In genomic region chr14:103500148-103500990, GRCh38 we compare ENCODE assay signal across 1 cellular context.
TF ChIP-seq lines count a peak whose summit lies in the region.

No MANE protein-coding gene starts in this region.

TF ChIP-seq in HepG2, 621 proteins besides CTCF, POLR2A, EP300 and RAD21 (continued from another document and continues in another):
- TF ChIP-seq PRDM15 (CRISPR knock-in tag; IDR thresholded peaks at IDR 0.05) (no peak), IKZF4 (CRISPR knock-in tag; IDR thresholded peaks at IDR 0.05; ENCODE audit: borderline replicate concordance, low read depth, not compliant biosample characterization) (no peak), CEBPZ (IDR thresholded peaks at IDR 0.05; ENCODE audit: low read length) (no peak), DMTF1 (CRISPR knock-in tag; IDR thresholded peaks at IDR 0.05) (no peak), ZNF691 (CRISPR knock-in tag; IDR thresholded peaks at IDR 0.05; ENCODE audit: borderline replicate concordance, low read depth) (no peak), GTF3A (CRISPR knock-in tag; conservative IDR thresholded peaks at IDR 0.05) (no peak), ZBTB34 (CRISPR knock-in tag; IDR thresholded peaks at IDR 0.05) (no peak), KLF13 (CRISPR knock-in tag; IDR thresholded peaks at IDR 0.05) (no peak), ZNF383 (CRISPR knock-in tag; IDR thresholded peaks at IDR 0.05; ENCODE audit: borderline replicate concordance) (no peak), SP5 (CRISPR knock-in tag; IDR thresholded peaks at IDR 0.05; ENCODE audit: borderline replicate concordance, low read depth) (0 out of 2 replicates have a peak, but pooled peaks have one; percentile 10), KMT2A (CRISPR knock-in tag; IDR thresholded peaks at IDR 0.05) (0 out of 2 replicates have a peak, but pooled peaks have one; percentile 28), ZNF672 (CRISPR knock-in tag; IDR thresholded peaks at IDR 0.05) (no peak), NONO (IDR thresholded peaks at IDR 0.05) (no peak), NONO (CRISPR knock-in tag; conservative IDR thresholded peaks at IDR 0.05) (0 out of 2 replicates have a peak, but pooled peaks have one; percentile 23), SOX6 (IDR thresholded peaks at IDR 0.05) (no peak), SOX6 (CRISPR knock-in tag; IDR thresholded peaks at IDR 0.05) (no peak), ZFY (CRISPR knock-in tag; IDR thresholded peaks at IDR 0.05) (peak; percentile 47; the same call in 1 of the 2 replicates), ZNF75D (CRISPR knock-in tag; IDR thresholded peaks at IDR 0.05; ENCODE audit: borderline replicate concordance) (no peak), ETV6 (CRISPR knock-in tag; conservative IDR thresholded peaks at IDR 0.05) (no peak), MBNL3 (CRISPR knock-in tag; conservative IDR thresholded peaks at IDR 0.05) (no peak), RNF219 (CRISPR knock-in tag; IDR thresholded peaks at IDR 0.05) (no peak), ZNF552 (CRISPR knock-in tag; IDR thresholded peaks at IDR 0.05; ENCODE audit: borderline replicate concordance) (no peak), ZNF605 (CRISPR knock-in tag; IDR thresholded peaks at IDR 0.05) (no peak), TCF7L2 (IDR thresholded peaks at IDR 0.05; ENCODE audit: low read depth, low read length) (no peak), NR2F6 (IDR thresholded peaks at IDR 0.05) (no peak), NR2F6 (CRISPR knock-in tag; IDR thresholded peaks at IDR 0.05) (no peak), ZNF703 (CRISPR knock-in tag; IDR thresholded peaks at IDR 0.05; ENCODE audit: borderline replicate concordance) (no peak), ELF3 (CRISPR knock-in tag; IDR thresholded peaks at IDR 0.05) (peak; percentile 34; the same call in 1 of the 2 replicates), SNAI1 (CRISPR knock-in tag; IDR thresholded peaks at IDR 0.05; ENCODE audit: borderline replicate concordance) (no peak), MYC (CRISPR knock-in tag; IDR thresholded peaks at IDR 0.05; ENCODE audit: borderline replicate concordance) (no peak), ISL2 (CRISPR knock-in tag; IDR thresholded peaks at IDR 0.05) (no peak), ZNF382 (CRISPR knock-in tag; IDR thresholded peaks at IDR 0.05; ENCODE audit: borderline replicate concordance) (no peak), ZBTB25 (CRISPR knock-in tag; IDR thresholded peaks at IDR 0.05) (peak; percentile 41; the same call in 1 of the 2 replicates), ZNF503 (CRISPR knock-in tag; IDR thresholded peaks at IDR 0.05) (no peak), TP53 (CRISPR knock-in tag; conservative IDR thresholded peaks at IDR 0.05) (no peak), ZGPAT (CRISPR knock-in tag; IDR thresholded peaks at IDR 0.05) (0 out of 2 replicates have a peak, but pooled peaks have one; percentile 34), NRL (CRISPR knock-in tag; IDR thresholded peaks at IDR 0.05; ENCODE audit: borderline replicate concordance) (no peak), ZNF44 (CRISPR knock-in tag; IDR thresholded peaks at IDR 0.05) (no peak), PAF1 (CRISPR knock-in tag; IDR thresholded peaks at IDR 0.05) (no peak), ZNF251 (CRISPR knock-in tag; IDR thresholded peaks at IDR 0.05) (no peak), ZSCAN20 (CRISPR knock-in tag; IDR thresholded peaks at IDR 0.05; ENCODE audit: borderline replicate concordance) (no peak), HOXA3 (CRISPR knock-in tag; IDR thresholded peaks at IDR 0.05) (no peak; the same call in 1 of the 2 replicates), MEF2D (CRISPR knock-in tag; IDR thresholded peaks at IDR 0.05) (0 out of 2 replicates have a peak, but pooled peaks have one; percentile 23), IKZF5 (CRISPR knock-in tag; IDR thresholded peaks at IDR 0.05) (0 out of 2 replicates have a peak, but pooled peaks have one; percentile 24), ETV5 (CRISPR knock-in tag; IDR thresholded peaks at IDR 0.05; ENCODE audit: borderline replicate concordance) (peak; percentile 21; the same call in 1 of the 2 replicates)
